In the genomic region with DNA sequence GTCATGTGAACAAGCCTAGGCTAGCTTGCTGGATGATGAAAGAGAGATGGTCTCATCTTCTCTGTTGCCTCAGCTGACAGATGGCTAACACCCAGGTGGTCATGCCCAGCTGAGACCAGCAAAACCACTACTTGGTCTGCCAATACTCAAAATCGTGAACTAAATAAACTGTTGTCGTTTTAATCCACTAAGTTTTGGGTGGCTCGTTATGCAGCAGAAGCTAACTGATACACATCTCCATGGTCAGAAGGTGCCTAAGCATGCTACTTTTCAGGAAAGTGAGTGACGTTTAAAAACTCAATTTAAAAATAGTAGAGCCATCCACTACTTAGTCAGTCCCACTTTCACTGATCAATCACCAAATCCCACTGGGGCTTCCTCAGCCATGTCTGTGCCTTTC, we compare ENCODE assay signal across 34 cellular contexts. TPM values are rescaled to one million over a fixed set of nuclear protein-coding genes. Genes with fewer than 3 reads are reported as not detected.
"Had no signal": no experiment of that assay in that cellular context is flagged by ENCODE, and none has a peak within 500 bp of the region (broad histone marks: within the 10 kb centered on the region; RNA-seq: fewer than 3 reads in every experiment).

No MANE protein-coding gene starts in this region.

- H3K27me3 ChIP-seq: brain microvascular endothelial cell, esophagus squamous epithelium, gastrocnemius medialis, heart left ventricle had no signal

- DNase-seq: activated CD4-positive, alpha-beta memory T cell treated with anti-CD3 and anti-CD28 coated beads, Interleukin-2, amount 10 ng/mL, durations not matched to agents 7 days and 5 days; activated CD4-positive, alpha-beta T cell treated with anti-CD3 and anti-CD28 coated beads for 1 hour; activated CD4-positive, alpha-beta T cell treated with anti-CD3 and anti-CD28 coated beads for 4 hours; activated CD4-positive, alpha-beta T cell treated with anti-CD3 and anti-CD28 coated beads, Interleukin-2, amount 10 ng/mL, durations not matched to agents 7 days and 5 days; activated CD4-positive, alpha-beta T cell treated with anti-CD3 and anti-CD28 coated beads, Interleukin-2, amount 50 U/mL, for 4 hours; activated CD8-positive, alpha-beta memory T cell treated with anti-CD3 and anti-CD28 coated beads, Interleukin-2, amount 50 U/mL, for 48 hours; activated effector memory CD4-positive, alpha-beta T cell treated with Interleukin-2 at 50 U/mL for 16 hours; activated gamma-delta T cell treated with Interleukin-2 at 50 U/mL for 16 hours; activated naive CD4-positive, alpha-beta T cell treated with anti-CD3 and anti-CD28 coated beads, Interleukin-2, amount 50 U/mL, for 16 hours; activated naive CD4-positive, alpha-beta T cell treated with Interleukin-2 at 50 U/mL for 16 hours; activated T-cell treated with anti-CD3 and anti-CD28 coated beads for 4 hours; activated T-cell treated with anti-CD3 and anti-CD28 coated beads, Interleukin-2, amount 50 U/mL, for 24 hours; activated T-cell treated with anti-CD3 and anti-CD28 coated beads, Interleukin-2, amount 50 U/mL, for 72 hours; amniotic stem cell; anterior cingulate cortex; brain microvascular endothelial cell; caudate nucleus; cortex of kidney; dermis blood vessel endothelial cell; effector CD4-positive, alpha-beta T cell; effector memory CD8-positive, alpha-beta T cell; esophagus squamous epithelium; gastrocnemius medialis; glutamatergic neuron; heart left ventricle; T-helper 1 cell; T-helper 2 cell had no signal

- H3K27ac Mint-ChIP-seq: activated CD4-positive, alpha-beta T cell treated with anti-CD3 and anti-CD28 coated beads, Interleukin-2, amount 10 ng/mL, durations not matched to agents 7 days and 5 days; activated T-cell treated with anti-CD3 and anti-CD28 coated beads, Interleukin-2, amount 50 U/mL, for 24 hours; activated T-cell treated with anti-CD3 and anti-CD28 coated beads, Interleukin-2, amount 50 U/mL, for 72 hours had no signal

- H3K27me3 Mint-ChIP-seq: activated CD4-positive, alpha-beta memory T cell treated with anti-CD3 and anti-CD28 coated beads, Interleukin-2, amount 10 ng/mL, durations not matched to agents 7 days and 5 days; activated CD4-positive, alpha-beta T cell treated with anti-CD3 and anti-CD28 coated beads, Interleukin-2, amount 10 ng/mL, durations not matched to agents 7 days and 5 days; activated naive CD8-positive, alpha-beta T cell; activated T-cell treated with anti-CD3 and anti-CD28 coated beads, Interleukin-2, amount 50 U/mL, for 24 hours; effector memory CD8-positive, alpha-beta T cell had no signal

- H3K9me3 Mint-ChIP-seq: activated T-cell treated with anti-CD3 and anti-CD28 coated beads, Interleukin-2, amount 50 U/mL, for 24 hours; effector memory CD8-positive, alpha-beta T cell had no signal

- ATAC-seq: activated T-cell treated with anti-CD3 and anti-CD28 coated beads, Interleukin-2, amount 50 U/mL, for 72 hours; effector memory CD8-positive, alpha-beta T cell; gastrocnemius medialis; heart left ventricle had no signal

- FAIRE-seq: astrocyte, colon had no signal

- H3K27ac ChIP-seq: brain microvascular endothelial cell, epithelial cell of prostate, esophagus squamous epithelium, gastrocnemius medialis, heart left ventricle had no signal

- H3K4me1 ChIP-seq: gastrocnemius medialis had no signal

- H3K4me3 Mint-ChIP-seq: activated CD4-positive, alpha-beta memory T cell treated with anti-CD3 and anti-CD28 coated beads, Interleukin-2, amount 10 ng/mL, durations not matched to agents 7 days and 5 days; activated CD4-positive, alpha-beta T cell treated with anti-CD3 and anti-CD28 coated beads, Interleukin-2, amount 10 ng/mL, durations not matched to agents 7 days and 5 days; activated naive CD8-positive, alpha-beta T cell; activated T-cell treated with anti-CD3 and anti-CD28 coated beads, Interleukin-2, amount 50 U/mL, for 24 hours; activated T-cell treated with anti-CD3 and anti-CD28 coated beads, Interleukin-2, amount 50 U/mL, for 72 hours; effector memory CD8-positive, alpha-beta T cell had no signal

- H3K9me3 ChIP-seq: esophagus squamous epithelium, gastrocnemius medialis, heart left ventricle had no signal

- H3K4me3 ChIP-seq: esophagus squamous epithelium, gastrocnemius medialis, heart left ventricle had no signal

RNA-seq across cellular contexts. Expression of gene CCR4, which starts 52.8 kb away (rescaled TPM):
- total RNA-seq: astrocyte, chondrocyte, fibroblast of lung, fibroblast of villous mesenchyme had no signal
- polyA plus RNA-seq: fibroblast of lung had no signal
